8 cellular contexts compared by ENCODE assay signal in the genomic region with DNA sequence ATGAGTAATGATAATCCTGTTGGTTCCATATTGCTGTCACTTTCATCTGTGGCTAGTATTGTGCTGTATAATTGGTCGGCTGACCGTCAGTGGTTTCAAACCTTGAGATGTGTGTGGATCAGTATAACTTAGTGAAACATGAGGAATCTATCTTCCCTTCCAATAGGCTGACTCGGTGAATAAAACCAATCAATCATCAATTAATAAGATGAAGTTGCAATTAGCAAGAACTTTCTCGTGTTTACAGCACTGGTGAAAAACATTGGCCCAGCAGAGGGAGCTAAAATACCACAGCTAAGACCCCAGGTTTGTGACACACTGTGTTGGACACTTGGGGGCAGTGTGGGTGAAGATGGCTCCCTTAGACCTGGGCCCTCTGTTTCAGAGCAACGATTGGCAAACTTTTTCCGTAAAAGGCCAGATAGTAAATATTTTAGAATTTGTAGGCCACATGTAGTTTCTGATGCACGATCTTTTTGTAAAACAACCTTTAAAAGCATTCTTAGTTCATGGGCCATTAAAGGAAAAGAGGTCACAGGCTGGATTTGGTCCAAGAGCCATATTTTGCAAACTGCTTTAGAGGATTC. TPM values are rescaled to one million over a fixed set of nuclear protein-coding genes. Genes with fewer than 3 reads are reported as not detected.
DNase-seq lines count a peak whose midpoint lies in the region; ATAC-seq and TF ChIP-seq lines count a peak whose summit lies in the region.

No MANE protein-coding gene starts in this region.

- H3K27me3 ChIP-seq in DND-41 (ENCODE audit: insufficient read depth, low read length, poor library complexity): peaks cover 3% of the 10 kb centered on the region
- H3K27me3 ChIP-seq in PC-9 (ENCODE audit: insufficient read depth, low read depth): no peaks in the 10 kb centered on the region
- no peaks in the 10 kb centered on the region for H3K27me3 ChIP-seq in stomach smooth muscle (ENCODE audit: control insufficient read depth in 1 of 2, insufficient read depth in 2 of 2, low read length in 2 of 2)

- no peaks in the 10 kb centered on the region for H3K9me3 Mint-ChIP-seq in neural crest cell

- H3K4me2 ChIP-seq in DND-41 (ENCODE audit: insufficient read depth, low read length): no peak overlapping the region
- no peak overlapping the region for H3K4me2 ChIP-seq in PC-9

- H4K20me1 ChIP-seq in DND-41 (ENCODE audit: insufficient read depth, low read length) (no peaks in the 10 kb centered on the region), PC-9 (ENCODE audit: insufficient read depth) (no peaks in the 10 kb centered on the region)

- peaks cover 22% of the 10 kb centered on the region for H3K27me3 Mint-ChIP-seq in neural crest cell (ENCODE audit: low read depth)

- intact Hi-C loops in PC-9 (cut with micrococcal nuclease; ENCODE audit: unreplicated experiment): loop anchor here (1.0 to 5.0 kb wide), 6 partner anchors 54 to 521 kb away; a partner anchor contains a TSS

- no peak overlapping the region for H3K4me3 ChIP-seq in DND-41 (ENCODE audit: low read depth in 1 of 2, low read length in 2 of 2)
- no peak overlapping the region for H3K4me3 ChIP-seq in PC-9
- peak overlapping the region; percentile 30 to 59 for H3K4me3 ChIP-seq in stomach smooth muscle (ENCODE audit: low read length in 2 of 2)

- H3F3A ChIP-seq in PC-9 (ENCODE audit: insufficient read depth, low read depth): no peaks in the 10 kb centered on the region

- peaks cover 3% of the 10 kb centered on the region; the same call in 1 of the 2 replicates for H3K4me1 ChIP-seq in DND-41 (ENCODE audit: insufficient read depth, low read length)
- no peaks in the 10 kb centered on the region for H3K4me1 ChIP-seq in PC-9 (replicated peaks; ENCODE audit: insufficient read depth)
- peaks cover 5% of the 10 kb centered on the region for H3K4me1 ChIP-seq in stomach smooth muscle (ENCODE audit: control insufficient read depth, insufficient read depth, low read length)

- H3K36me3 ChIP-seq in DND-41 (ENCODE audit: insufficient read depth, low read length) (no peaks in the 10 kb centered on the region), PC-9 (ENCODE audit: low read depth) (no peaks in the 10 kb centered on the region), stomach smooth muscle (ENCODE audit: control insufficient read depth in 2 of 2, insufficient read depth in 2 of 2, low read length in 2 of 2) (no peaks in the 10 kb centered on the region)

- no peaks in the 10 kb centered on the region for H3K36me3 Mint-ChIP-seq in neural crest cell (ENCODE audit: low read depth)

- H3K27ac Mint-ChIP-seq in neural crest cell (ENCODE audit: unreplicated experiment): no peak overlapping the region

- H3K9me2 ChIP-seq in PC-9 (ENCODE audit: insufficient read depth): no peaks in the 10 kb centered on the region

- H3K9ac ChIP-seq in DND-41 (ENCODE audit: low read depth, low read length): no peak overlapping the region
- H3K9ac ChIP-seq in stomach smooth muscle (ENCODE audit: low read length in 2 of 2): peak overlapping the region in 1 of 2 donors; percentile 30

- CTCF ChIA-PET in PC-9 (lab: Charles Lee): interaction anchor here (0.6 to 2.7 kb wide), 4 partner anchors 54 to 382 kb away, joined by 3 to 18 read pairs (median 10); no protein-coding TSS in a partner anchor

- peaks cover 5% of the 10 kb centered on the region for H3K4me1 Mint-ChIP-seq in neural crest cell

- H3K27ac ChIP-seq in DND-41 (ENCODE audit: low read length) (no peak overlapping the region), PC-9 (no peak overlapping the region), stomach smooth muscle (ENCODE audit: low read length) (no peak overlapping the region)

- POLR2A ChIA-PET in PC-9 (lab: Charles Lee; ENCODE audit: unreplicated experiment): no interaction called here

- H3K4me3 Mint-ChIP-seq in neural crest cell: no peak overlapping the region

- peak; percentile 81 for DNase-seq in DND-41
- DNase-seq in KG1 (lab: John Stamatoyannopoulos, UW): peak; percentile 28
- peak; percentile 49 to 76 for DNase-seq in PC-9
- DNase-seq in activated T-cell treated with anti-CD3 and anti-CD28 coated beads for 48 hours (ENCODE audit: low read depth): peak; percentile 63
- peak; percentile 83 for DNase-seq in fibroblast of gingiva (ENCODE audit: low read depth)
- DNase-seq in neural crest cell (ENCODE audit: low read depth, low spot score): peak; percentile 82

- H3K9me3 ChIP-seq in DND-41 (ENCODE audit: insufficient read depth, low read length, severe bottlenecking) (no peaks in the 10 kb centered on the region), PC-9 (ENCODE audit: insufficient read depth, low read depth) (no peaks in the 10 kb centered on the region), stomach smooth muscle (ENCODE audit: control insufficient read depth in 2 of 2, low read length in 2 of 2) (no peaks in the 10 kb centered on the region)

- H2AFZ ChIP-seq in DND-41 (ENCODE audit: low read depth, low read length): peak overlapping the region; percentile 51; the same call in 1 of the 2 replicates
- no peak overlapping the region for H2AFZ ChIP-seq in PC-9

- H3K79me2 ChIP-seq in DND-41 (ENCODE audit: insufficient read depth, low read length): no peaks in the 10 kb centered on the region
- no peaks in the 10 kb centered on the region for H3K79me2 ChIP-seq in PC-9 (ENCODE audit: low read depth)

- BruUV-seq in PC-9 (replicated peaks; lab: Mats Ljungman, UMichigan): no TSS peak

- TF ChIP-seq CTCF in DND-41 (IDR thresholded peaks at IDR 0.05; ENCODE audit: borderline replicate concordance, extremely low read depth, low read length, poor library complexity, severe bottlenecking): peak; percentile 99
- TF ChIP-seq CTCF in PC-9 (conservative IDR thresholded peaks at IDR 0.05): peak; percentile 99
- TF ChIP-seq CTCF in neural crest cell (conservative IDR thresholded peaks at IDR 0.05): peak; percentile 97

- peak; percentile 99 for ATAC-seq in DND-41 (ENCODE audit: insufficient read depth, low read depth)
- ATAC-seq in GM21717 (IDR thresholded peaks at IDR 0.05; ENCODE audit: unreplicated experiment): peak; percentile 95

RNA-seq across cellular contexts. Expression of a gene that starts 47.8 kb away (rescaled TPM):
- not detected in 2 replicates for total RNA-seq in PC-9 (2021)
- total RNA-seq in neural crest cell: not detected in 2 replicates

Comparison
In these comparisons a context has a peak if more than half of its experiments do, and no peak if none do; other contexts are left out.
1. DNase-seq: peak in every context shown above with its lines; median percentile 83 in fibroblast of gingiva; 82 in neural crest cell; 81 in DND-41; 63 in activated T-cell treated with anti-CD3 and anti-CD28 coated beads for 48 hours; 62 in PC-9; 28 in KG1.
2. H3K4me3 ChIP-seq: peak in stomach smooth muscle (2 of 2); none in DND-41 (0 of 2) and PC-9 (single experiment).
3. Peak in every context shown above with its lines, with median percentiles within 50 percentile points of each other: CTCF ChIP-seq.